ENCODE assay signal across 17 cellular contexts in the genomic region with DNA sequence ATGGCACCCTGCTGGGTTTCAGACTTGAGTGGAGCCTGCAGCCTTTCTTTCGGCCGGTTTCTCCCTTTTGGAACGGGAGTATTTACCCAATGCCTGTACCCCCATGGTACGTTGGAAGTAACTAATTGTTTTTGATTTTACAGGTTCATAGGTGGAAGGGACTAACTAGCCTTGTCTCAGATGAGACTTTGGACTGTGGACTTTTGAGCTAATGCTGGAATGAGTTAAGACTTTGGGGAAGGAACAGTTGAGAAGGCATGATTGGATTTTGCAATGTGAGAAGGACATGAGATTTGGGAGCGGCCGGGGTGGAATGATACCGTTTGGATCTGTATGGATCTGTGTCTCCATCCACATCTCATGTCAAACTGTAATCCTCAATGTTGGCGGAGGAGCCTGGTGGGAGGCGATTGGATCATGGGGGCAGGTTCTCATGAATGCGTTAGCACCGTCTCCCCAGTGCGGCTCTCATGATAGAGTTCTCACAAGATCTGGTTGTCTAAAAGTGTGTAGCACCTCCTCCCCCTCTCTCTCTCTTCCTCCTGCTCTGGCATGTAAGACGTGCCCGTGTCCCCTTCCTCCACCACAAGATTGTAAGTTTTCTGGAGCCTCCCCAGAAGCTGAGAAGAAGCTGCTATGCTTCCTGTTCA.
"Had no signal": no experiment of that assay in that cellular context is flagged by ENCODE, and none has a peak within 500 bp of the region (broad histone marks: within the 10 kb centered on the region; RNA-seq: fewer than 3 reads in every experiment).

No MANE protein-coding gene starts in this region.

- H3K9me3 Mint-ChIP-seq: natural killer cell; stimulated activated memory B cell treated with anti-CD40 and anti-IgM and Interleukin-4, amounts not matched to agents 10 μg/mL and 1 μg/mL and 100 μg/mL, for 72 hours; stimulated activated naive CD8-positive, alpha-beta T cell treated with anti-CD3 and anti-CD28 coated beads, Interleukin-15, Interleukin-2, amounts not matched to agents 100 ng/mL and 50 ng/mL, for 24 hours had no signal

- H3K4me3 Mint-ChIP-seq: endodermal cell; natural killer cell; stimulated activated memory B cell treated with anti-CD40 and anti-IgM and Interleukin-4, amounts not matched to agents 10 μg/mL and 1 μg/mL and 100 μg/mL, for 72 hours; stimulated activated naive CD8-positive, alpha-beta T cell treated with anti-CD3 and anti-CD28 coated beads, Interleukin-15, Interleukin-2, amounts not matched to agents 100 ng/mL and 50 ng/mL, for 24 hours had no signal

- H3K27ac Mint-ChIP-seq: endodermal cell; natural killer cell; stimulated activated memory B cell treated with anti-CD40 and anti-IgM and Interleukin-4, amounts not matched to agents 10 μg/mL and 1 μg/mL and 100 μg/mL, for 72 hours; stimulated activated naive CD8-positive, alpha-beta T cell treated with anti-CD3 and anti-CD28 coated beads, Interleukin-15, Interleukin-2, amounts not matched to agents 100 ng/mL and 50 ng/mL, for 24 hours had no signal

- H3K27ac ChIP-seq: colonic mucosa, heart left ventricle, right atrium auricular region, testis, tibial nerve had no signal

- ATAC-seq: left lobe of liver; natural killer cell; stimulated activated memory B cell treated with anti-CD40 and anti-IgM and Interleukin-4, amounts not matched to agents 10 μg/mL and 1 μg/mL and 100 μg/mL, for 72 hours had no signal

- H3K4me3 ChIP-seq: colonic mucosa, heart left ventricle, right atrium auricular region, testis, tibial nerve had no signal

- H3K4me1 Mint-ChIP-seq: stimulated activated memory B cell treated with anti-CD40 and anti-IgM and Interleukin-4, amounts not matched to agents 10 μg/mL and 1 μg/mL and 100 μg/mL, for 72 hours had no signal

- H3K36me3 ChIP-seq: colonic mucosa, heart left ventricle, right atrium auricular region, tibial nerve had no signal

- H3K27me3 ChIP-seq: colonic mucosa, heart left ventricle, right atrium auricular region, testis, tibial nerve had no signal

- H3K36me3 Mint-ChIP-seq: natural killer cell; stimulated activated memory B cell treated with anti-CD40 and anti-IgM and Interleukin-4, amounts not matched to agents 10 μg/mL and 1 μg/mL and 100 μg/mL, for 72 hours had no signal

- H3K27me3 Mint-ChIP-seq: stimulated activated naive CD8-positive, alpha-beta T cell treated with anti-CD3 and anti-CD28 coated beads, Interleukin-15, Interleukin-2, amounts not matched to agents 100 ng/mL and 50 ng/mL, for 24 hours had no signal

- DNase-seq: dermis blood vessel endothelial cell; effector CD4-positive, alpha-beta T cell; foreskin melanocyte; hypothalamus; kidney glomerular epithelial cell; mammary epithelial cell; natural killer cell; stimulated activated CD4-positive, alpha-beta T cell treated with anti-CD3 and anti-CD28 coated beads, Interleukin-4, amount 100 ng/mL, for 24 hours; testis had no signal

- H3K4me1 ChIP-seq: testis had no signal

- H3K9me3 ChIP-seq: colonic mucosa, heart left ventricle, right atrium auricular region, testis, tibial nerve had no signal
